Comparison of ENCODE assay signal across 8 cellular contexts in genomic region chr19:12723643-12724426, GRCh38. TPM values are rescaled to one million over a fixed set of nuclear protein-coding genes. Genes with fewer than 3 reads are reported as not detected.
DNase-seq lines count a peak whose midpoint lies in the region; ATAC-seq, FAIRE-seq and TF ChIP-seq lines count a peak whose summit lies in the region.

TNPO2 (minus strand) TSS chr19:12723932; CDS start chr19:12720977, 2,955 bp downstream.

- no peaks in the 10 kb centered on the region for H3K27me3 Mint-ChIP-seq in T-helper 17 cell

- no peaks in the 10 kb centered on the region for H3K9me3 ChIP-seq in T-helper 17 cell (ENCODE audit: control insufficient read depth, low read length, poor library complexity, severe bottlenecking)

- H3K4me3 Mint-ChIP-seq in T-helper 17 cell, result peak within 1 kb of the TSS; percentile 96

- ATAC-seq in T-helper 17 cell (peak; percentile 42), GM18873 (IDR thresholded peaks at IDR 0.05; ENCODE audit: low FRiP score, unreplicated experiment) (no peak), HG03280 (IDR thresholded peaks at IDR 0.05; ENCODE audit: unreplicated experiment) (no peak)

- TF ChIP-seq CTCF in astrocyte of the cerebellum (IDR thresholded peaks at IDR 0.05; ENCODE audit: low read depth, low read length, missing control alignments) (no peak), retinal pigment epithelial cell (conservative IDR thresholded peaks at IDR 0.05; ENCODE audit: low read depth, low read length) (no peak)

- H3K4me3 ChIP-seq in astrocyte of the cerebellum (ENCODE audit: low read depth, low read length) (peak within 1 kb of the TSS; percentile 82), retinal pigment epithelial cell (ENCODE audit: low read length) (peak within 1 kb of the TSS; percentile 88)

- H3K36me3 Mint-ChIP-seq in T-helper 17 cell (ENCODE audit: low read depth), result no peaks in the 10 kb centered on the region

- FAIRE-seq in GM12892 (lab: Jason Lieb, UNC), result peak; percentile 90

- peaks cover 31% of the 10 kb centered on the region for H3K4me1 Mint-ChIP-seq in T-helper 17 cell

- H3K27ac Mint-ChIP-seq in T-helper 17 cell, result peak within 1 kb of the TSS; percentile 95

- in situ Hi-C loops in astrocyte of the cerebellum (cut with HindIII; ENCODE audit: low sequenced_read_pairs), result no loop called here

- DNase-seq in GM12892 (ENCODE audit: insufficient read length) (peak; percentile 77), NCI-H128 (lab: John Stamatoyannopoulos, UW; ENCODE audit: unreplicated experiment) (peak; percentile 24), T-helper 17 cell (peak; percentile 30 to 38 (median 32)), astrocyte of the cerebellum (ENCODE audit: low read depth) (no peak), hippocampal formation (lab: John Stamatoyannopoulos, UW) (peak; percentile 15 to 58), retinal pigment epithelial cell (ENCODE audit: low read depth) (no peak)

- peak; percentile 80 for TF ChIP-seq POLR2A in GM12892 (IDR thresholded peaks at IDR 0.05; ENCODE audit: low read depth, low read length)

RNA-seq across cellular contexts. Expression of gene TNPO2, which starts in this region (rescaled TPM):
- 25.6 TPM for polyA plus RNA-seq in GM12892 (2012; ENCODE audit: missing spikeins)
- 10 to 100 TPM; 48.6 to 60.0 TPM for total RNA-seq in T-helper 17 cell

Comparison
In these comparisons a context has a peak if more than half of its experiments do, and no peak if none do; other contexts are left out.
1. DNase-seq: peak in GM12892 (single experiment), NCI-H128 (single experiment), T-helper 17 cell (3 of 3) and hippocampal formation (2 of 2); none in astrocyte of the cerebellum (single experiment) and retinal pigment epithelial cell (single experiment).